8 cellular contexts compared by ENCODE assay signal in the genomic region with DNA sequence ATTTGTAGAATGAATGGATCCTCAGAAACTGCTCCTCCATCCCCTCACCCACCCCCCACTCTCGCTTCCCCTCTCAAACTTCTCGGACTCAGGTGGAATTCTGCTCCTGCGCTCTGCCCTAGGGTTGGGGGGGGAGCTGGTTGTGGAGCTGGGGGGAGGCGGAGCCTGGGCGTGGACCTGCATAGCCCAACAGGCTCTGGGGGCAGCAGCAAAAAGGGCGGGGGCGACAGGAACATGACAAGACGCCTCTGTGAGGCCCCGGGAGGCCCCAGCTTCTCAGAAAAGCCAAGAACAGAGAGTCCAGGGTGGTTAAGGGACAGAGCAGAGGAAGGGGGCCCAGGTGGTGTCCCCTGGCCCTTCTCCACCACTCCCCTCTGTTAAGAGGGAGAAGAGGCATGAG. TPM values are rescaled to one million over a fixed set of nuclear protein-coding genes. Genes with fewer than 3 reads are reported as not detected.
DNase-seq lines count a peak whose midpoint lies in the region; ATAC-seq, FAIRE-seq and TF ChIP-seq lines count a peak whose summit lies in the region.
"Had no signal": no experiment of that assay in that cellular context is flagged by ENCODE, and none has a peak within 500 bp of the region (broad histone marks: within the 10 kb centered on the region; RNA-seq: fewer than 3 reads in every experiment).

No MANE protein-coding gene starts in this region.

- DNase-seq in A673 (ENCODE audit: low spot score) (no peak), kidney (peak; percentile 78), Kasumi-1 (lab: John Stamatoyannopoulos, UW) (no peak)
- DNase-seq: DMS79 treated with DMSO at 0.1 percent for 48 hours had no signal

- H3K9ac ChIP-seq in kidney (ENCODE audit: low read length in 2 of 2): peak overlapping the region in 1 of 2 donors; percentile 55

- ATAC-seq in HG02970 (IDR thresholded peaks at IDR 0.05; ENCODE audit: low FRiP score, unreplicated experiment) (no peak), HG03045 (IDR thresholded peaks at IDR 0.05; ENCODE audit: unreplicated experiment) (no peak)

- FAIRE-seq in kidney (lab: Jason Lieb, UNC): no peak

- POLR2A ChIA-PET in A673 (lab: Charles Lee; ENCODE audit: low non-redundant PET): no interaction called here

- CTCF ChIA-PET in A673 (lab: Charles Lee): interaction anchor here (0.6 kb wide), 1 partner anchor 86 kb away, joined by 5 read pairs; no protein-coding TSS in a partner anchor

- H3K4me1 ChIP-seq in A673 (ENCODE audit: insufficient read depth, low read length, poor library complexity, severe bottlenecking) (peaks cover 43% of the 10 kb centered on the region), kidney (ENCODE audit: control insufficient read depth in 1 of 2, insufficient read depth in 1 of 2, low read depth in 1 of 2, low read length in 2 of 2) (peaks cover 20 to 28% of the 10 kb centered on the region in 2 donors)

- intact Hi-C loops in A673 (cut with micrococcal nuclease; ENCODE audit: unreplicated experiment) (loop anchor here (5.0 kb wide), 1 partner anchor 197 kb away; a partner anchor contains a TSS), kidney (cut with DNase I) (no loop called here)

- H3K27me3 ChIP-seq in A673 (replicated peaks; ENCODE audit: insufficient read depth, low read depth, low read length, poor library complexity): no peaks in the 10 kb centered on the region

- H3K27ac ChIP-seq in A673 (ENCODE audit: low read depth, low read length, poor library complexity, severe bottlenecking) (peak overlapping the region; percentile 70), kidney (ENCODE audit: low read depth in 2 of 2, low read length in 2 of 2) (peak overlapping the region; percentile 51 to 65)

- BruUV-seq in A673 (replicated peaks; lab: Mats Ljungman, UMichigan): no TSS peak

- no peak for TF ChIP-seq CTCF in A673 (conservative IDR thresholded peaks at IDR 0.05; ENCODE audit: low read depth, low read length)
- no peak for TF ChIP-seq CTCF in WI38 (IDR thresholded peaks at IDR 0.05; ENCODE audit: low read depth, low read length)
- no peak for TF ChIP-seq CTCF in kidney (IDR thresholded peaks at IDR 0.05; ENCODE audit: borderline replicate concordance, extremely low read depth, insufficient read depth)

- H3K4me3 ChIP-seq in A673 (ENCODE audit: low read depth, low read length, poor library complexity, severe bottlenecking): peak overlapping the region; percentile 87
- H3K4me3 ChIP-seq in WI38 (ENCODE audit: low read depth, low read length): peak overlapping the region; percentile 94
- H3K4me3 ChIP-seq in kidney (ENCODE audit: low read length in 2 of 2): peak overlapping the region in 1 of 2 donors; percentile 88

- H3K36me3 ChIP-seq in A673 (ENCODE audit: insufficient read depth, low read length, poor library complexity, severe bottlenecking): peaks cover 9% of the 10 kb centered on the region
- peaks cover 2 to 9% of the 10 kb centered on the region in 2 donors for H3K36me3 ChIP-seq in kidney (ENCODE audit: control insufficient read depth in 1 of 2, insufficient read depth in 2 of 2, low read length in 2 of 2)

- H3K9me3 ChIP-seq in A673 (ENCODE audit: low read depth, low read length, poor library complexity, severe bottlenecking): no peaks in the 10 kb centered on the region
- H3K9me3 ChIP-seq in kidney (ENCODE audit: control insufficient read depth in 1 of 2, low read length in 2 of 2): no peaks in the 10 kb centered on the region

RNA-seq across cellular contexts. Expression of a gene that starts 3.5 kb away (rescaled TPM):
- 69.0 and 71.0 TPM in 2 replicates for total RNA-seq in A673 (2021)
- 61.5 TPM for total RNA-seq in kidney
- 67.0 TPM for polyA plus RNA-seq in kidney (ENCODE audit: insufficient read depth, low read depth, low replicate concordance)

RNA-seq across cellular contexts. Expression of a gene that starts 8.2 kb away (rescaled TPM):
- 1.3 and 3.2 TPM in 2 replicates for total RNA-seq in A673 (2021)
- 0.41 TPM for total RNA-seq in kidney
- 0.69 TPM for polyA plus RNA-seq in kidney (ENCODE audit: insufficient read depth, low read depth, low replicate concordance)
- total RNA-seq: myocyte had no signal

RNA-seq across cellular contexts. Expression of a gene that starts 11.5 kb away (rescaled TPM):
- total RNA-seq in A673 (2021) (2.9 and 3.9 TPM in 2 replicates), kidney (0.54 TPM)
- polyA plus RNA-seq in kidney (ENCODE audit: insufficient read depth, low read depth, low replicate concordance): not detected

RNA-seq across cellular contexts. Expression of a gene that starts 39.3 kb away (rescaled TPM):
- 27.3 and 37.3 TPM in 2 replicates for total RNA-seq in A673 (2021)
- 41.7 TPM for total RNA-seq in kidney
- 40.2 TPM for polyA plus RNA-seq in kidney (ENCODE audit: insufficient read depth, low read depth, low replicate concordance)

RNA-seq across cellular contexts. Expression of a gene that starts 45.9 kb away (rescaled TPM):
- total RNA-seq in A673 (2021) (65.3 and 85.9 TPM in 2 replicates), kidney (47.2 TPM)
- polyA plus RNA-seq in kidney (ENCODE audit: insufficient read depth, low read depth, low replicate concordance): 33.4 TPM
